ENCODE assay signal across 34 cellular contexts in genomic region chr7:154946166-154946565, GRCh38.
"Had no signal": no experiment of that assay in that cellular context is flagged by ENCODE, and none has a peak within 500 bp of the region (broad histone marks: within the 10 kb centered on the region; RNA-seq: fewer than 3 reads in every experiment).

No MANE protein-coding gene starts in this region.

- H3K9ac ChIP-seq: KMS-11 had no signal

- H3K4me3 ChIP-seq: MG63 had no signal

- H3K27me3 ChIP-seq: MG63 had no signal

- H3K27ac ChIP-seq: KMS-11 had no signal

- H3K9me3 ChIP-seq: MG63 had no signal

- H3K4me2 ChIP-seq: KMS-11 had no signal

- DNase-seq: Karpas-422, Kasumi-1, MG63, MM.1S, MV-4-11, NCI-H1048, NCI-H1092, NCI-H1092 treated with DMSO at 0.1 percent for 48 hours, NCI-H1105, NCI-H1105 treated with DMSO at 0.1 percent for 48 hours, NCI-H1417, NCI-H1417 treated with DMSO at 0.1 percent for 48 hours, NCI-H1436, NCI-H1436 treated with DMSO at 0.1 percent for 48 hours, NCI-H146, NCI-H1694, NCI-H1694 treated with DMSO at 0.1 percent for 48 hours, NCI-H187, NCI-H187 treated with DMSO at 0.1 percent for 48 hours, NCI-H1930, NCI-H2029, NCI-H2029 treated with DMSO at 0.1 percent for 48 hours, NCI-H2081, NCI-H2081 treated with DMSO at 0.1 percent for 48 hours, NCI-H2107, NCI-H2171, NCI-H2171 treated with DMSO at 0.1 percent for 48 hours, NCI-H2227 treated with DMSO at 0.1 percent for 48 hours, NCI-H226, NCI-H345, NCI-H446, NCI-H446 treated with DMSO at 0.1 percent for 48 hours, NCI-H510A had no signal
